ENCODE assay signal across 8 cellular contexts in the genomic region with DNA sequence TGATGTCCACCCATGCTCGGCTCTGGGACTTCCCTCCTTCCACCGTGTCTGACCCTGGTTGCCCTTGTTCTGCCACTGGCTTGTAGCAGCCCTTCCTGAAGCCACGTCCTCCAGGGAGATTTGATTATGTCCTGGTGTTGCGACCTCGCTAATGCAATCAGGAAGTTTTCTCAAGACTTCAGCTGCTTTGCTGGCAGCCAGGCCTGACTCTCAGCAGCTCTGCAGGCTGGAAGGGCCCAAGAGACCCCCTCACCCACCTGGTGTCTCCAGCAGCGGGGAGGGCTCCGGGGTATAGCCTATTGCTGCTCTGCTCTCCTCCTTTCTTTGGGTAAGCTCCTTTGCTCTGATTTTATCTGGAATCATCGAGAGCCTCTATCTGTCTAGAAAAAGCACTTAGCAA.
DNase-seq lines count a peak whose midpoint lies in the region; TF ChIP-seq lines count a peak whose summit lies in the region.
"Not testable (repeated sequence)": the region's sequence is repeated elsewhere in the genome, so short reads cannot be mapped to it uniquely, and the experiment has no call there.

No MANE protein-coding gene starts in this region.

- TF ChIP-seq EP300 in SK-N-SH (IDR thresholded peaks at IDR 0.05; ENCODE audit: borderline replicate concordance in 1 of 2, low read depth in 1 of 2, low read length in 1 of 2): peak in 1 of 2 experiments; percentile 68; a peak in 1 of 4 replicates

- CTCF ChIA-PET in SK-N-SH (lab: Yijun Ruan, JAX): not testable (repeated sequence)

- not testable (repeated sequence) for H3K79me2 ChIP-seq in SK-N-SH (ENCODE audit: insufficient read depth); hepatocyte; osteoblast (ENCODE audit: insufficient read depth, low read length)

- not testable (repeated sequence) for H3K9ac ChIP-seq in BLaER1 treated with 17β-estradiol and CSF1 and Interleukin-3, amounts not matched to agents 10 nM and 100 nM; SK-N-SH

- peak; percentile 6 for DNase-seq in GM13977 (ENCODE audit: low spot score)
- DNase-seq in NB4 (ENCODE audit: low read depth): peak; percentile 33
- DNase-seq in SK-N-SH: peak; percentile 75
- DNase-seq in chondrocyte (ENCODE audit: low spot score): peak; percentile 86
- DNase-seq in hepatocyte (ENCODE audit: low spot score): peak; percentile 1
- peak; percentile 52 for DNase-seq in osteoblast (ENCODE audit: insufficient read length, low spot score, missing footprints)
- DNase-seq in vagina (ENCODE audit: extremely low spot score in 2 of 2): peak; percentile 44 to 46

- not testable (repeated sequence) for H3K9me2 ChIP-seq in SK-N-SH; hepatocyte (replicated peaks; ENCODE audit: insufficient read depth)

- POLR2A ChIA-PET in SK-N-SH (lab: Yijun Ruan, JAX): not testable (repeated sequence)

- in situ Hi-C loops in GM13977 (cut with MboI; ENCODE audit: low pct_unique_long_range_greater_than_20kb, low sequenced_read_pairs, unreplicated experiment): not testable (repeated sequence)

- intact Hi-C loops in vagina (cut with DNase I): not testable (repeated sequence)

- not testable (repeated sequence) for H3K36me3 Mint-ChIP-seq in chondrocyte (ENCODE audit: low read depth)

- not testable (repeated sequence) for H3K27ac Mint-ChIP-seq in chondrocyte (ENCODE audit: unreplicated experiment)

- H3K27me3 Mint-ChIP-seq in chondrocyte (ENCODE audit: low read depth): not testable (repeated sequence)

- H3K27ac ChIP-seq in BLaER1 treated with 17β-estradiol and CSF1 and Interleukin-3, amounts not matched to agents 10 nM and 100 nM: peak overlapping the region in 2 of 11 experiments; percentile 13 to 37; a peak in 2 of 22 replicates
- H3K27ac ChIP-seq in SK-N-SH (ENCODE audit: low read depth in 2 of 2, low read length in 1 of 2): peak overlapping the region in 1 of 2 experiments; percentile 73; a peak in 2 of 4 replicates
- H3K27ac ChIP-seq in hepatocyte; osteoblast (ENCODE audit: low read depth, low read length); vagina: not testable (repeated sequence)

- H3K36me3 ChIP-seq in BLaER1 treated with 17β-estradiol and CSF1 and Interleukin-3, amounts not matched to agents 10 nM and 100 nM; SK-N-SH (replicated peaks in 1 of 2; ENCODE audit: control insufficient read depth in 1 of 2, insufficient read depth in 2 of 2, low read length in 1 of 2); hepatocyte (replicated peaks; ENCODE audit: insufficient read depth, low read depth); osteoblast (ENCODE audit: insufficient read depth, low read length); vagina: not testable (repeated sequence)

- H3K4me3 ChIP-seq in BLaER1 treated with 17β-estradiol and CSF1 and Interleukin-3, amounts not matched to agents 10 nM and 100 nM; NB4 (ENCODE audit: low read depth, low read length); SK-N-SH (ENCODE audit: low read depth in 2 of 2, low read length in 1 of 2); hepatocyte; osteoblast (ENCODE audit: insufficient read depth, low read length); vagina: not testable (repeated sequence)

- not testable (repeated sequence) for H3K9me3 ChIP-seq in BLaER1 treated with 17β-estradiol and CSF1 and Interleukin-3, amounts not matched to agents 10 nM and 100 nM (replicated peaks in 1 of 11); SK-N-SH; hepatocyte (ENCODE audit: low read depth); osteoblast (ENCODE audit: low read depth, low read length); vagina

- not testable (repeated sequence) for H3K4me1 Mint-ChIP-seq in chondrocyte (ENCODE audit: low read depth)

- not testable (repeated sequence) for H3K4me3 Mint-ChIP-seq in chondrocyte (ENCODE audit: unreplicated experiment)

- not testable (repeated sequence) for H3K27me3 ChIP-seq in BLaER1 treated with 17β-estradiol and CSF1 and Interleukin-3, amounts not matched to agents 10 nM and 100 nM; SK-N-SH (ENCODE audit: insufficient read depth); hepatocyte; osteoblast (ENCODE audit: insufficient read depth, low read length); vagina

- not testable (repeated sequence) for TF ChIP-seq POLR2A in NB4 (IDR thresholded peaks at IDR 0.05; ENCODE audit: extremely low read depth, insufficient read length); vagina (IDR thresholded peaks at IDR 0.05)

- WGBS in SK-N-SH (ENCODE audit: low lambda C conversion rate): 39% methylated on average over 4 of the region's 8 CpGs
- 66% methylated on average over 6 of the region's 8 CpGs for WGBS in hepatocyte (ENCODE audit: low lambda C conversion rate, missing lambda C conversion rate)

- not testable (repeated sequence) for H4K20me1 ChIP-seq in BLaER1 treated with 17β-estradiol and CSF1 and Interleukin-3, amounts not matched to agents 10 nM and 100 nM; SK-N-SH (ENCODE audit: insufficient read depth); hepatocyte (ENCODE audit: insufficient read depth, poor library complexity, severe bottlenecking); osteoblast (ENCODE audit: insufficient read depth, low read length)

- H3K4me1 ChIP-seq in BLaER1 treated with 17β-estradiol and CSF1 and Interleukin-3, amounts not matched to agents 10 nM and 100 nM: peaks cover 0 to 11% (median 8%) of the 10 kb centered on the region in 10 experiments; a peak in 9 of 20 replicates
- H3K4me1 ChIP-seq in SK-N-SH (ENCODE audit: control insufficient read depth in 1 of 2, insufficient read depth in 2 of 2, low read depth in 1 of 2, low read length in 1 of 2): peaks cover 3 to 27% of the 10 kb centered on the region in 2 experiments; a peak in 2 of 4 replicates
- H3K4me1 ChIP-seq in hepatocyte (ENCODE audit: insufficient read depth); osteoblast (ENCODE audit: insufficient read depth, low read length); vagina: not testable (repeated sequence)

- not testable (repeated sequence) for H3F3A ChIP-seq in SK-N-SH (replicated peaks; ENCODE audit: insufficient read depth)

- H2AFZ ChIP-seq in SK-N-SH (ENCODE audit: low read depth); hepatocyte; osteoblast (ENCODE audit: low read length): not testable (repeated sequence)

- peaks cover 15% of the 10 kb centered on the region for H3K9me3 Mint-ChIP-seq in chondrocyte (ENCODE audit: low read depth)

- H3K4me2 ChIP-seq in BLaER1 treated with 17β-estradiol and CSF1 and Interleukin-3, amounts not matched to agents 10 nM and 100 nM: peak overlapping the region in 7 of 11 experiments; percentile 12 to 45 (median 36); a peak in 9 of 22 replicates
- not testable (repeated sequence) for H3K4me2 ChIP-seq in SK-N-SH; hepatocyte; osteoblast (ENCODE audit: insufficient read depth, low read length)

- TF ChIP-seq RAD21 in SK-N-SH (IDR thresholded peaks at IDR 0.05; ENCODE audit: low read length): 0 out of 2 replicates have a peak, but pooled peaks have one; percentile 9

- TF ChIP-seq CTCF in GM13977 (IDR thresholded peaks at IDR 0.05; ENCODE audit: extremely low read depth, insufficient read depth, missing control alignments); NB4 (IDR thresholded peaks at IDR 0.05; ENCODE audit: low read depth, low read length); SK-N-SH (IDR thresholded peaks at IDR 0.05); chondrocyte (IDR thresholded peaks at IDR 0.05); hepatocyte (IDR thresholded peaks at IDR 0.05; ENCODE audit: poor library complexity); osteoblast (IDR thresholded peaks at IDR 0.05; ENCODE audit: extremely low read depth, low read depth, low read length); vagina (IDR thresholded peaks at IDR 0.05): not testable (repeated sequence)

TF ChIP-seq in SK-N-SH, 30 proteins besides CTCF, POLR2A, EP300 and RAD21:
- TF ChIP-seq MXI1 (IDR thresholded peaks at IDR 0.05; ENCODE audit: low read depth, low read length) (0 out of 2 replicates have a peak, but pooled peaks have one; percentile 28), GATA2 (CRISPR knock-in tag; IDR thresholded peaks at IDR 0.05) (peak; percentile 36; the same call in 1 of the 2 replicates), FOXJ3 (CRISPR knock-in tag; IDR thresholded peaks at IDR 0.05) (peak; percentile 87), CHD2 (IDR thresholded peaks at IDR 0.05; ENCODE audit: low read length, partially characterized antibody) (peak; percentile 30), RCOR1 (IDR thresholded peaks at IDR 0.05; ENCODE audit: low read length) (peak; percentile 41; the same call in 1 of the 2 replicates)

Comparison
In these comparisons a context has a peak if more than half of its experiments do, and no peak if none do; other contexts are left out.
1. DNase-seq: peak in every context shown above with its lines; median percentile 86 in chondrocyte; 75 in SK-N-SH; 52 in osteoblast; 45 in vagina; 33 in NB4; 6 in GM13977; 1 in hepatocyte.